Comparison of ENCODE assay signal across 12 cellular contexts in the genomic region with DNA sequence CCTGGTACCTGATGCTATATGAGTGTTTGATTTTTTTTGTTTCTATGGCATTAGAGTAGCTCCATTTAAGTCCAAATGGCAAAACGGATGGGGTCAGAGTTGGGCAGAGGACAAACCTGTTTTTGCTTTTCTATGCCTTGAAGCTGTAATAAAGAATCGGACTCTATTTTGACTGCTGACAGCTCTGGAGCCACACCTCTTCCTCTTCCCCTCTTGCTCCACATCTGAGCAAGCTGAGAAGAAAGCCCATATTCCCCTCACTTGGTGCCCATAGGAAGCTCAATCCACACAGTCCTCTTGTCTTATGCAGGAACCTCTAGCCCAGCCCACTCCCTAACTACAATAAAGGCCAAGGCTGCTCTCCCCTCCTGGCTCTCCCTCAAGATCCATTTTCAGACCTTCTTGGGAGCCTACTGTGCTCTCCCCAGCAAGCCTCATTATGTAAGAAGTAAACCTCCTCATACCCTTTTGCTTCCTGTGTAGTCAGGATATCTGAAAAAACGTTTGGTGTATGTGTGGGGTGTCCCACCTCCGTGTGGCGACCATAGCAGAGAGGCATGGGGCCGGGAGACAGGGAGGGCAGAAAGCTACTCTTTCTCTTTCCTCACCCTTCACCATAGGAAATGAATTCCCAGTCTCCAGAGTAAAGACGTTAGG. TPM values are rescaled to one million over a fixed set of nuclear protein-coding genes. Genes with fewer than 3 reads are reported as not detected.
A peak's percentile ranks its signal among the peaks of the same experiment; 100 is the strongest.
DNase-seq lines count a peak whose midpoint lies in the region; ATAC-seq and TF ChIP-seq lines count a peak whose summit lies in the region.
"Had no signal": no experiment of that assay in that cellular context is flagged by ENCODE, and none has a peak within 500 bp of the region (broad histone marks: within the 10 kb centered on the region; RNA-seq: fewer than 3 reads in every experiment).

No MANE protein-coding gene starts in this region.

- H3K27ac ChIP-seq in neutrophil = peak overlapping the region; percentile 76
- no peak overlapping the region for H3K27ac ChIP-seq in tibial artery
- H3K27ac ChIP-seq: right lobe of liver had no signal

- H3K4me3 Mint-ChIP-seq in activated CD4-positive, alpha-beta T cell treated with anti-CD3 and anti-CD28 coated beads, Interleukin-2, amount 10 ng/mL, durations not matched to agents 24 days and 14 days = peak overlapping the region; percentile 2
- H3K4me3 Mint-ChIP-seq in activated naive CD8-positive, alpha-beta T cell treated with anti-CD3 and anti-CD28 coated beads, Interleukin-2, amount 50 U/mL, for 24 hours = peak overlapping the region; percentile 43
- H3K4me3 Mint-ChIP-seq: H9 had no signal

- intact Hi-C loops in activated CD4-positive, alpha-beta T cell treated with anti-CD3 and anti-CD28 coated beads, Interleukin-2, amount 10 ng/mL, durations not matched to agents 24 days and 14 days (cut with micrococcal nuclease) = no loop called here
- intact Hi-C loops in tibial artery (cut with DNase I; ENCODE audit: low total_unique reads) = no loop called here

- H3K4me1 Mint-ChIP-seq in activated CD4-positive, alpha-beta T cell treated with anti-CD3 and anti-CD28 coated beads, Interleukin-2, amount 10 ng/mL, durations not matched to agents 24 days and 14 days = peaks cover 26% of the 10 kb centered on the region
- H3K4me1 Mint-ChIP-seq in activated naive CD8-positive, alpha-beta T cell treated with anti-CD3 and anti-CD28 coated beads, Interleukin-2, amount 50 U/mL, for 24 hours = peaks cover 44% of the 10 kb centered on the region
- H3K4me1 Mint-ChIP-seq: H9 had no signal

- H3K4me3 ChIP-seq in neutrophil (ENCODE audit: low read depth in 1 of 2, low read length in 1 of 2) (peak overlapping the region; percentile 14 to 19), tibial artery (no peak overlapping the region)
- H3K4me3 ChIP-seq: right lobe of liver had no signal

- TF ChIP-seq CTCF in neutrophil (IDR thresholded peaks at IDR 0.05) (no peak), tibial artery (IDR thresholded peaks at IDR 0.05) (no peak)

- no peaks in the 10 kb centered on the region for H3K27me3 Mint-ChIP-seq in activated CD4-positive, alpha-beta T cell treated with anti-CD3 and anti-CD28 coated beads, Interleukin-2, amount 10 ng/mL, durations not matched to agents 24 days and 14 days
- peaks cover 2% of the 10 kb centered on the region for H3K27me3 Mint-ChIP-seq in activated naive CD8-positive, alpha-beta T cell treated with anti-CD3 and anti-CD28 coated beads, Interleukin-2, amount 50 U/mL, for 24 hours

- DNase-seq in activated CD4-positive, alpha-beta T cell treated with anti-CD3 and anti-CD28 coated beads, Interleukin-2, amount 10 ng/mL, durations not matched to agents 24 days and 14 days = peak; percentile 51
- no peak for DNase-seq in activated CD4-positive, alpha-beta T cell treated with anti-CD3 and anti-CD28 coated beads, Interleukin-2, amount 50 U/mL, for 1 hour
- DNase-seq in NCI-H226 (peak; percentile 42), inferior parietal cortex (ENCODE audit: extremely low spot score) (no peak), NK-92 (lab: John Stamatoyannopoulos, UW; ENCODE audit: unreplicated experiment) (no peak), tibial artery (no peak)
- DNase-seq in activated naive CD8-positive, alpha-beta T cell treated with anti-CD3 and anti-CD28 coated beads, Interleukin-2, amount 50 U/mL, for 24 hours = no peak
- DNase-seq: activated gamma-delta T cell; effector memory CD4-positive, alpha-beta T cell; H9 had no signal

- peaks cover 6% of the 10 kb centered on the region for H3K9me3 Mint-ChIP-seq in activated CD4-positive, alpha-beta T cell treated with anti-CD3 and anti-CD28 coated beads, Interleukin-2, amount 10 ng/mL, durations not matched to agents 24 days and 14 days
- peaks cover 8% of the 10 kb centered on the region for H3K9me3 Mint-ChIP-seq in activated naive CD8-positive, alpha-beta T cell treated with anti-CD3 and anti-CD28 coated beads, Interleukin-2, amount 50 U/mL, for 24 hours

- H3K4me1 ChIP-seq in neutrophil (ENCODE audit: control insufficient read depth in 1 of 2, insufficient read depth in 1 of 2, low read depth in 1 of 2, low read length in 1 of 2) = peaks cover 26 to 36% of the 10 kb centered on the region in 2 experiments
- peaks cover 0 to 7% (median 2%) of the 10 kb centered on the region in 4 donors for H3K4me1 ChIP-seq in tibial artery
- H3K4me1 ChIP-seq: right lobe of liver had no signal

- H3K27me3 ChIP-seq in neutrophil (no peaks in the 10 kb centered on the region), tibial artery (no peaks in the 10 kb centered on the region)
- H3K27me3 ChIP-seq: right lobe of liver had no signal

- H3K9me3 ChIP-seq in neutrophil = no peaks in the 10 kb centered on the region
- no peaks in the 10 kb centered on the region for H3K9me3 ChIP-seq in tibial artery
- H3K9me3 ChIP-seq: right lobe of liver had no signal

- ATAC-seq in activated naive CD8-positive, alpha-beta T cell treated with anti-CD3 and anti-CD28 coated beads, Interleukin-2, amount 50 U/mL, for 24 hours = no peak

- H3K27ac Mint-ChIP-seq in activated CD4-positive, alpha-beta T cell treated with anti-CD3 and anti-CD28 coated beads, Interleukin-2, amount 10 ng/mL, durations not matched to agents 24 days and 14 days = no peak overlapping the region
- H3K27ac Mint-ChIP-seq in activated naive CD8-positive, alpha-beta T cell treated with anti-CD3 and anti-CD28 coated beads, Interleukin-2, amount 50 U/mL, for 24 hours = peak overlapping the region; percentile 69

- no peaks in the 10 kb centered on the region for H3K36me3 Mint-ChIP-seq in activated CD4-positive, alpha-beta T cell treated with anti-CD3 and anti-CD28 coated beads, Interleukin-2, amount 10 ng/mL, durations not matched to agents 24 days and 14 days (ENCODE audit: low read depth)
- H3K36me3 Mint-ChIP-seq in activated naive CD8-positive, alpha-beta T cell treated with anti-CD3 and anti-CD28 coated beads, Interleukin-2, amount 50 U/mL, for 24 hours (ENCODE audit: low read depth) = peaks cover 3% of the 10 kb centered on the region

- H3K36me3 ChIP-seq in neutrophil = no peaks in the 10 kb centered on the region
- no peaks in the 10 kb centered on the region for H3K36me3 ChIP-seq in tibial artery
- H3K36me3 ChIP-seq: right lobe of liver had no signal

RNA-seq across cellular contexts. Expression of a gene that starts 42.0 kb away (rescaled TPM):
- 0.14 and 0.37 TPM in 2 replicates for total RNA-seq in activated CD4-positive, alpha-beta T cell treated with anti-CD3 and anti-CD28 coated beads, Interleukin-2, amount 10 ng/mL, durations not matched to agents 24 days and 14 days

Comparison
In these comparisons a context has a peak if more than half of its experiments do, and no peak if none do; other contexts are left out.
1. DNase-seq: peak in activated CD4-positive, alpha-beta T cell treated with anti-CD3 and anti-CD28 coated beads, Interleukin-2, amount 10 ng/mL, durations not matched to agents 24 days and 14 days (single experiment) and NCI-H226 (single experiment); none in activated CD4-positive, alpha-beta T cell treated with anti-CD3 and anti-CD28 coated beads, Interleukin-2, amount 50 U/mL, for 1 hour (single experiment), activated naive CD8-positive, alpha-beta T cell treated with anti-CD3 and anti-CD28 coated beads, Interleukin-2, amount 50 U/mL, for 24 hours (single experiment), inferior parietal cortex (single experiment), NK-92 (single experiment) and tibial artery (0 of 2).
2. H3K4me3 ChIP-seq: peak in neutrophil (2 of 2); none in tibial artery (0 of 2).